In genomic region chr20:36591854-36592641, GRCh38 we compare ENCODE assay signal across 8 cellular contexts. TPM values are rescaled to one million over a fixed set of nuclear protein-coding genes. Genes with fewer than 3 reads are reported as not detected.
DNase-seq lines count a peak whose midpoint lies in the region; ATAC-seq and TF ChIP-seq lines count a peak whose summit lies in the region.

No MANE protein-coding gene starts in this region.

- H3K27ac Mint-ChIP-seq in naive B cell = peak overlapping the region; percentile 14 to 99 (median 54)

- peak; percentile 25 for TF ChIP-seq CTCF in cardiac fibroblast (IDR thresholded peaks at IDR 0.05; ENCODE audit: low read depth, low read length)

- ATAC-seq in naive B cell (ENCODE audit: low read depth in 2 of 2) (no peak), HG03460 (IDR thresholded peaks at IDR 0.05; ENCODE audit: unreplicated experiment) (no peak), HG02884 (IDR thresholded peaks at IDR 0.05; ENCODE audit: unreplicated experiment) (no peak)

- H3K27me3 Mint-ChIP-seq in naive B cell = no peaks in the 10 kb centered on the region

- H3K9me3 Mint-ChIP-seq in naive B cell = no peaks in the 10 kb centered on the region

- peak; percentile 59 for DNase-seq in activated CD8-positive, alpha-beta memory T cell treated with anti-CD3 and anti-CD28 coated beads, Interleukin-2, amount 50 U/mL, for 4 hours
- DNase-seq in activated CD8-positive, alpha-beta memory T cell treated with anti-CD3 and anti-CD28 coated beads, Interleukin-2, amount 50 U/mL, for 48 hours = no peak
- DNase-seq in T-helper 22 cell (ENCODE audit: low read depth) = peak; percentile 65
- DNase-seq in cardiac fibroblast (ENCODE audit: low read depth in 2 of 2) = peak in 1 of 2 donors; percentile 42
- no peak for DNase-seq in naive B cell
- no peak for DNase-seq in kidney tubule cell (ENCODE audit: low spot score)

- peaks cover 30 to 64% (median 59%) of the 10 kb centered on the region in 3 donors for H3K4me1 Mint-ChIP-seq in naive B cell

- H3K4me3 Mint-ChIP-seq in naive B cell = peak overlapping the region in 1 of 8 donors; percentile 25

- peaks cover 0 to 6% of the 10 kb centered on the region in 2 donors for H3K36me3 Mint-ChIP-seq in naive B cell

- H3K4me3 ChIP-seq in cardiac fibroblast (replicated peaks in 1 of 2; ENCODE audit: low read depth in 2 of 2, low read length in 2 of 2) = no peak overlapping the region

RNA-seq across cellular contexts. Expression of gene RAB5IF, which starts 13.5 kb away (rescaled TPM):
- 100 to 1,000 TPM in 5 of 6 donors, 10 to 100 TPM in 1; 84.9 to 162 (median 111) TPM for polyA plus RNA-seq in naive B cell (ENCODE audit: low read depth in 6 of 6)

RNA-seq across cellular contexts. Expression of gene TGIF2, which starts 18.7 kb away (rescaled TPM):
- polyA plus RNA-seq in naive B cell (ENCODE audit: low read depth in 6 of 6) = 10 to 100 TPM; 33.3 to 50.5 (median 39.9) TPM

RNA-seq across cellular contexts. Expression of gene MYL9, which starts 50.7 kb away (rescaled TPM):
- polyA plus RNA-seq in naive B cell (ENCODE audit: low read depth in 6 of 6) = 1 to 10 TPM in 2 of 6 donors, under 1 TPM in 4; 0.13 to 2.5 (median 0.78) TPM

RNA-seq across cellular contexts. Expression of gene SLA2, which starts 53.9 kb away (rescaled TPM):
- polyA plus RNA-seq in naive B cell (ENCODE audit: low read depth in 6 of 6) = under 1 TPM in 4 of 6 donors, not detected in 2; 0.09 to 0.40 (median 0.23) TPM

Comparison
In these comparisons a context has a peak if more than half of its experiments do, and no peak if none do; other contexts are left out.
1. DNase-seq: peak in activated CD8-positive, alpha-beta memory T cell treated with anti-CD3 and anti-CD28 coated beads, Interleukin-2, amount 50 U/mL, for 4 hours (single experiment) and T-helper 22 cell (single experiment); none in activated CD8-positive, alpha-beta memory T cell treated with anti-CD3 and anti-CD28 coated beads, Interleukin-2, amount 50 U/mL, for 48 hours (single experiment), naive B cell (single experiment) and kidney tubule cell (single experiment).